Comparison of ENCODE assay signal across 7 cellular contexts in genomic region chr5:88826959-88827585, GRCh38.
DNase-seq lines count a peak whose midpoint lies in the region; ATAC-seq and TF ChIP-seq lines count a peak whose summit lies in the region.

No MANE protein-coding gene starts in this region.

- ATAC-seq in GM18909 (IDR thresholded peaks at IDR 0.05; ENCODE audit: poor library complexity, unreplicated experiment) (peak; percentile 64), HG02840 (IDR thresholded peaks at IDR 0.05; ENCODE audit: low FRiP score, unreplicated experiment) (peak; percentile 64)

- DNase-seq in NOMO-1 treated with DMSO at 0.1 percent for 48 hours (lab: John Stamatoyannopoulos, UW; ENCODE audit: unreplicated experiment) (peak; percentile 97), choroid plexus epithelial cell (ENCODE audit: low read depth) (peak; percentile 70), midbrain (lab: John Stamatoyannopoulos, UW) (peak; percentile 53), NCI-H1436 (lab: John Stamatoyannopoulos, UW) (no peak), NCI-H2081 treated with DMSO at 0.1 percent for 48 hours (lab: John Stamatoyannopoulos, UW) (no peak)

- no peak for TF ChIP-seq CTCF in choroid plexus epithelial cell (conservative IDR thresholded peaks at IDR 0.05; ENCODE audit: low read depth, low read length)

- H3K4me3 ChIP-seq in choroid plexus epithelial cell (ENCODE audit: low read depth, low read length), result no peak overlapping the region

Comparison
In these comparisons a context has a peak if more than half of its experiments do, and no peak if none do; other contexts are left out.
1. DNase-seq: peak in NOMO-1 treated with DMSO at 0.1 percent for 48 hours (single experiment), choroid plexus epithelial cell (single experiment) and midbrain (single experiment); none in NCI-H1436 (single experiment) and NCI-H2081 treated with DMSO at 0.1 percent for 48 hours (single experiment).